ENCODE assay signal across 9 cellular contexts in genomic region chr1:153697873-153698647, GRCh38. TPM values are rescaled to one million over a fixed set of nuclear protein-coding genes. Genes with fewer than 3 reads are reported as not detected.
DNase-seq lines count a peak whose midpoint lies in the region; TF ChIP-seq lines count a peak whose summit lies in the region.
"Had no signal": no experiment of that assay in that cellular context is flagged by ENCODE, and none has a peak within 500 bp of the region (broad histone marks: within the 10 kb centered on the region; RNA-seq: fewer than 3 reads in every experiment).

No MANE protein-coding gene starts in this region.

- H3K4me1 ChIP-seq in ACC112 (ENCODE audit: control insufficient read depth, insufficient read depth, low read length, unreplicated experiment): peaks cover 26% of the 10 kb centered on the region
- H3K4me1 ChIP-seq in neural progenitor cell: peaks cover 19% of the 10 kb centered on the region

- no peak overlapping the region for H3K4me3 Mint-ChIP-seq in neural progenitor cell

- CTCF ChIA-PET in RWPE1 (lab: Yijun Ruan, JAX): interaction anchor here (0.6 to 0.7 kb wide), 3 partner anchors 10 to 32 kb away, joined by 3 read pairs; no protein-coding TSS in a partner anchor

- H3F3A ChIP-seq in neural progenitor cell (ENCODE audit: low read depth): peaks cover 9% of the 10 kb centered on the region

- in situ Hi-C loops in GM13976 (cut with MboI; ENCODE audit: low sequenced_read_pairs, unreplicated experiment): no loop called here

- POLR2A ChIA-PET in RWPE1 (lab: Yijun Ruan, JAX; ENCODE audit: low non-redundant PET): no interaction called here

- H3K36me3 ChIP-seq in ACC112 (ENCODE audit: insufficient read depth, low read length) (no peaks in the 10 kb centered on the region), neural progenitor cell (no peaks in the 10 kb centered on the region)

- H3K9me3 Mint-ChIP-seq in neural progenitor cell: no peaks in the 10 kb centered on the region

- intact Hi-C loops in head of caudate nucleus (cut with DNase I): no loop called here

- peak overlapping the region; percentile 94 for H2AFZ ChIP-seq in ACC112 (ENCODE audit: low read length, unreplicated experiment)
- peak overlapping the region; percentile 95 for H2AFZ ChIP-seq in neural progenitor cell (replicated peaks)

- peak overlapping the region; percentile 27 for H3K4me2 ChIP-seq in neural progenitor cell

- peaks cover 2% of the 10 kb centered on the region for H3K27me3 Mint-ChIP-seq in neural progenitor cell (ENCODE audit: insufficient read depth, low read depth)

- no peak overlapping the region for H3K9ac ChIP-seq in neural progenitor cell

- H3K27me3 ChIP-seq in ACC112 (ENCODE audit: insufficient read depth, low read length): no peaks in the 10 kb centered on the region
- H3K27me3 ChIP-seq in neural progenitor cell: no peaks in the 10 kb centered on the region

- peak overlapping the region; percentile 25 for H3K27ac Mint-ChIP-seq in neural progenitor cell

- TF ChIP-seq CTCF in RWPE1 (conservative IDR thresholded peaks at IDR 0.05; ENCODE audit: low read depth) (no peak), neural progenitor cell (IDR thresholded peaks at IDR 0.05) (no peak), GM13976 (IDR thresholded peaks at IDR 0.05; ENCODE audit: borderline replicate concordance, control extremely low read depth, extremely low read depth, insufficient read depth, missing control alignments) (no peak)

- H3K27ac ChIP-seq in ACC112 (ENCODE audit: low read depth, low read length) (peak overlapping the region; percentile 12; the same call in 1 of the 2 replicates), RWPE1 (peak overlapping the region; percentile 44), neural progenitor cell (no peak overlapping the region)

- H3K4me1 Mint-ChIP-seq in neural progenitor cell: peaks cover 17% of the 10 kb centered on the region

- no peaks in the 10 kb centered on the region for H3K9me3 ChIP-seq in neural progenitor cell (ENCODE audit: low read depth)

- DNase-seq in RWPE1 (ENCODE audit: low spot score) (no peak), head of caudate nucleus (peak in 40 of 42 donors; percentile 6 to 76 (median 38)), neural progenitor cell (ENCODE audit: low spot score) (no peak), GM13976 (ENCODE audit: low spot score) (no peak)
- DNase-seq in activated CD4-positive, alpha-beta T cell treated with anti-CD3 and anti-CD28 coated beads for 1 hour: no peak
- no peak for DNase-seq in activated effector memory CD4-positive, alpha-beta T cell treated with Interleukin-2 at 50 U/mL for 16 hours
- DNase-seq in activated CD4-positive, alpha-beta T cell treated with anti-CD3 and anti-CD28 coated beads, Interleukin-2, amount 50 U/mL, for 4 hours: no peak

- no peaks in the 10 kb centered on the region for H3K79me2 ChIP-seq in ACC112 (ENCODE audit: control insufficient read depth, insufficient read depth, low read length, unreplicated experiment)
- no peaks in the 10 kb centered on the region for H3K79me2 ChIP-seq in neural progenitor cell (ENCODE audit: low read depth)

- H3K4me3 ChIP-seq in ACC112 (ENCODE audit: low read depth, low read length): no peak overlapping the region
- H3K4me3 ChIP-seq in neural progenitor cell: no peak overlapping the region

- H4K20me1 ChIP-seq in neural progenitor cell (ENCODE audit: low read depth): no peaks in the 10 kb centered on the region

- H3K36me3 Mint-ChIP-seq in neural progenitor cell: no peaks in the 10 kb centered on the region

RNA-seq across cellular contexts. Expression of gene NPR1, which starts 19.6 kb away (rescaled TPM):
- total RNA-seq in neural progenitor cell (ENCODE audit: low replicate concordance): 0.19 and 0.84 TPM in 2 replicates
- total RNA-seq: RPMI7951 had no signal

RNA-seq across cellular contexts. Expression of gene ILF2, which starts 27.3 kb away (rescaled TPM):
- total RNA-seq in neural progenitor cell (ENCODE audit: low replicate concordance): 474 and 475 TPM in 2 replicates

RNA-seq across cellular contexts. Expression of gene INTS3, which starts 29.8 kb away (rescaled TPM):
- total RNA-seq in neural progenitor cell (ENCODE audit: low replicate concordance): 45.1 and 58.8 TPM in 2 replicates

RNA-seq across cellular contexts. Expression of gene SNAPIN, which starts 39.6 kb away (rescaled TPM):
- 50.1 and 52.4 TPM in 2 replicates for total RNA-seq in neural progenitor cell (ENCODE audit: low replicate concordance)

Comparison
In these comparisons a context has a peak if more than half of its experiments do, and no peak if none do; other contexts are left out.
1. DNase-seq: peak in head of caudate nucleus (40 of 42); none in RWPE1 (single experiment), neural progenitor cell (single experiment), GM13976 (single experiment), activated CD4-positive, alpha-beta T cell treated with anti-CD3 and anti-CD28 coated beads for 1 hour (single experiment), activated effector memory CD4-positive, alpha-beta T cell treated with Interleukin-2 at 50 U/mL for 16 hours (single experiment) and activated CD4-positive, alpha-beta T cell treated with anti-CD3 and anti-CD28 coated beads, Interleukin-2, amount 50 U/mL, for 4 hours (0 of 2).